In genomic region chr16:2882460-2883026, GRCh38 we compare ENCODE assay signal across 8 cellular contexts. TPM values are rescaled to one million over a fixed set of nuclear protein-coding genes. Genes with fewer than 3 reads are reported as not detected.
A peak's percentile ranks its signal among the peaks of the same experiment; 100 is the strongest.
DNase-seq lines count a peak whose midpoint lies in the region; ATAC-seq and TF ChIP-seq lines count a peak whose summit lies in the region.

No MANE protein-coding gene starts in this region.

- ATAC-seq in GM21619 (IDR thresholded peaks at IDR 0.05; ENCODE audit: unreplicated experiment), result peak; percentile 84

- TF ChIP-seq CTCF in esophagus squamous epithelium (IDR thresholded peaks at IDR 0.05), result no peak

- H3K27ac ChIP-seq in esophagus squamous epithelium (peak overlapping the region; percentile 93 to 97 (median 96)), muscle layer of duodenum (ENCODE audit: low read length) (peak overlapping the region; percentile 71)

- peak overlapping the region; percentile 64 to 85 (median 79) for H3K4me3 ChIP-seq in esophagus squamous epithelium
- peak overlapping the region; percentile 53 to 74 for H3K4me3 ChIP-seq in muscle layer of duodenum (ENCODE audit: low read depth in 1 of 2, low read length in 2 of 2)

- intact Hi-C loops in esophagus squamous epithelium (cut with DNase I), result no loop called here

- 0 to 1% methylated on average over 14 of the region's 34 CpGs for WGBS in esophagus squamous epithelium, 2 donors

- H3K36me3 ChIP-seq in esophagus squamous epithelium (peaks cover 0 to 4% (median 0%) of the 10 kb centered on the region in 3 donors), muscle layer of duodenum (ENCODE audit: control insufficient read depth in 1 of 2, insufficient read depth in 2 of 2, low read length in 2 of 2) (no peaks in the 10 kb centered on the region)

- H3K9me3 ChIP-seq in esophagus squamous epithelium (no peaks in the 10 kb centered on the region), muscle layer of duodenum (ENCODE audit: control insufficient read depth in 1 of 2, low read length in 2 of 2) (no peaks in the 10 kb centered on the region)

- H3K4me1 ChIP-seq in esophagus squamous epithelium (peaks cover 5 to 21% (median 14%) of the 10 kb centered on the region in 3 donors), muscle layer of duodenum (ENCODE audit: control insufficient read depth in 1 of 2, insufficient read depth in 2 of 2, low read length in 2 of 2) (peaks cover 4 to 5% of the 10 kb centered on the region in 2 donors)

- no peak for TF ChIP-seq POLR2A in esophagus squamous epithelium (IDR thresholded peaks at IDR 0.05)

- TF ChIP-seq EP300 in Ishikawa (IDR thresholded peaks at IDR 0.05; ENCODE audit: borderline replicate concordance), result no peak

- H3K27me3 ChIP-seq in esophagus squamous epithelium (no peaks in the 10 kb centered on the region), muscle layer of duodenum (ENCODE audit: low read depth, low read length) (no peaks in the 10 kb centered on the region)

- TF ChIP-seq RAD21 in Ishikawa (IDR thresholded peaks at IDR 0.05; ENCODE audit: low read depth), result no peak

- peak; percentile 96 for DNase-seq in DMS153 (lab: John Stamatoyannopoulos, UW)
- peak; percentile 84 for DNase-seq in OCI-M2 (lab: John Stamatoyannopoulos, UW; ENCODE audit: unreplicated experiment)
- peak; percentile 85 for DNase-seq in activated T-helper 1 cell treated with Interleukin-2 at 50 U/mL for 16 hours (ENCODE audit: low read depth)
- DNase-seq in esophagus squamous epithelium (lab: John Stamatoyannopoulos, UW), result peak; percentile 85
- peak; percentile 85 to 91 for DNase-seq in stimulated activated CD8-positive, alpha-beta memory T cell treated with anti-CD3 and anti-CD28 coated beads, Interleukin-7, amount 100 ng/mL, for 4 hours (ENCODE audit: low read depth in 2 of 2)

TF ChIP-seq in Ishikawa, 13 proteins besides CTCF, POLR2A, EP300 and RAD21:
- peak; percentile 31; the same call in 1 of the 2 replicates for TF ChIP-seq CREB1 (IDR thresholded peaks at IDR 0.05; ENCODE audit: low read depth)
- TF ChIP-seq USF1 (IDR thresholded peaks at IDR 0.05), result no peak
- TF ChIP-seq, protein P1, sequence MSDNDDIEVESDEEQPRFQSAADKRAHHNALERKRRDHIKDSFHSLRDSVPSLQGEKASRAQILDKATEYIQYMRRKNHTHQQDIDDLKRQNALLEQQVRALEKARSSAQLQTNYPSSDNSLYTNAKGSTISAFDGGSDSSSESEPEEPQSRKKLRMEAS (IDR thresholded peaks at IDR 0.05), result peak; percentile 36; the same call in 1 of the 2 replicates
- no peak for TF ChIP-seq EGR1 (IDR thresholded peaks at IDR 0.05)
- no peak; the same call in 1 of the 2 replicates for TF ChIP-seq ZBTB7A (IDR thresholded peaks at IDR 0.05; ENCODE audit: low read depth)
- peak; percentile 44; the same call in 1 of the 2 replicates for TF ChIP-seq YY1 (IDR thresholded peaks at IDR 0.05; ENCODE audit: low read depth)
- TF ChIP-seq TCF12 (IDR thresholded peaks at IDR 0.05; ENCODE audit: low read depth), result no peak
- TF ChIP-seq CEBPB (IDR thresholded peaks at IDR 0.05), result no peak
- TF ChIP-seq FOXM1 (IDR thresholded peaks at IDR 0.05; ENCODE audit: borderline replicate concordance, low read depth), result no peak
- peak; percentile 19; the same call in 1 of the 2 replicates for TF ChIP-seq TAF1 (IDR thresholded peaks at IDR 0.05; ENCODE audit: low read depth)
- TF ChIP-seq, protein P2, sequence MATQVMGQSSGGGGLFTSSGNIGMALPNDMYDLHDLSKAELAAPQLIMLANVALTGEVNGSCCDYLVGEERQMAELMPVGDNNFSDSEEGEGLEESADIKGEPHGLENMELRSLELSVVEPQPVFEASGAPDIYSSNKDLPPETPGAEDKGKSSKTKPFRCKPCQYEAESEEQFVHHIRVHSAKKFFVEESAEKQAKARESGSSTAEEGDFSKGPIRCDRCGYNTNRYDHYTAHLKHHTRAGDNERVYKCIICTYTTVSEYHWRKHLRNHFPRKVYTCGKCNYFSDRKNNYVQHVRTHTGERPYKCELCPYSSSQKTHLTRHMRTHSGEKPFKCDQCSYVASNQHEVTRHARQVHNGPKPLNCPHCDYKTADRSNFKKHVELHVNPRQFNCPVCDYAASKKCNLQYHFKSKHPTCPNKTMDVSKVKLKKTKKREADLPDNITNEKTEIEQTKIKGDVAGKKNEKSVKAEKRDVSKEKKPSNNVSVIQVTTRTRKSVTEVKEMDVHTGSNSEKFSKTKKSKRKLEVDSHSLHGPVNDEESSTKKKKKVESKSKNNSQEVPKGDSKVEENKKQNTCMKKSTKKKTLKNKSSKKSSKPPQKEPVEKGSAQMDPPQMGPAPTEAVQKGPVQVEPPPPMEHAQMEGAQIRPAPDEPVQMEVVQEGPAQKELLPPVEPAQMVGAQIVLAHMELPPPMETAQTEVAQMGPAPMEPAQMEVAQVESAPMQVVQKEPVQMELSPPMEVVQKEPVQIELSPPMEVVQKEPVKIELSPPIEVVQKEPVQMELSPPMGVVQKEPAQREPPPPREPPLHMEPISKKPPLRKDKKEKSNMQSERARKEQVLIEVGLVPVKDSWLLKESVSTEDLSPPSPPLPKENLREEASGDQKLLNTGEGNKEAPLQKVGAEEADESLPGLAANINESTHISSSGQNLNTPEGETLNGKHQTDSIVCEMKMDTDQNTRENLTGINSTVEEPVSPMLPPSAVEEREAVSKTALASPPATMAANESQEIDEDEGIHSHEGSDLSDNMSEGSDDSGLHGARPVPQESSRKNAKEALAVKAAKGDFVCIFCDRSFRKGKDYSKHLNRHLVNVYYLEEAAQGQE (IDR thresholded peaks at IDR 0.05; ENCODE audit: low read depth), result no peak

RNA-seq across cellular contexts. Expression of gene FLYWCH2, which starts 0.5 kb away (rescaled TPM):
- total RNA-seq in esophagus squamous epithelium, result 10 to 100 TPM; 18.9 to 47.9 (median 39.5) TPM

RNA-seq across cellular contexts. Expression of gene PRSS22, which starts 24.6 kb away (rescaled TPM):
- 100 to 1,000 TPM in 2 of 4 donors, 10 to 100 TPM in 2; 36.6 to 149 (median 113) TPM for total RNA-seq in esophagus squamous epithelium

RNA-seq across cellular contexts. Expression of gene FLYWCH1, which starts 29.2 kb away (rescaled TPM):
- 10 to 100 TPM; 25.4 to 52.1 (median 27.1) TPM for total RNA-seq in esophagus squamous epithelium

RNA-seq across cellular contexts. Expression of gene ZG16B, which starts 52.4 kb away (rescaled TPM):
- 10 to 100 TPM in 1 of 4 donors, under 1 TPM in 2, not detected in 1; 0.34 to 38.5 (median 0.44) TPM for total RNA-seq in esophagus squamous epithelium

Comparison
In these comparisons a context has a peak if more than half of its experiments do, and no peak if none do; other contexts are left out.
1. Peak in every context shown above with its lines: DNase-seq, ATAC-seq, H3K4me3 ChIP-seq and H3K27ac ChIP-seq.